Comparison of ENCODE assay signal across 19 cellular contexts in genomic region chr2:191362841-191363240, GRCh38.
"Had no signal": no experiment of that assay in that cellular context is flagged by ENCODE, and none has a peak within 500 bp of the region (broad histone marks: within the 10 kb centered on the region; RNA-seq: fewer than 3 reads in every experiment).

No MANE protein-coding gene starts in this region.

- H3K9me3 ChIP-seq: SJSA1 had no signal

- H3K27ac ChIP-seq: SJSA1, SK-N-MC had no signal

- H3K27me3 ChIP-seq: SJSA1 had no signal

- H3K4me3 ChIP-seq: SJSA1, SK-N-MC had no signal

- DNase-seq: NCI-H1048, NCI-H1105, NCI-H1417, NCI-H1436 treated with DMSO at 0.1 percent for 48 hours, NCI-H1694, NCI-H1930, NCI-H2081 treated with DMSO at 0.1 percent for 48 hours, NCI-H2171, NCI-H226, NCI-H446, NCI-H510A, NCI-H524 treated with DMSO at 0.1 percent for 48 hours, NCI-H69, NCI-H774, Right ventricle myocardium superior, RPMI8226, SIG-M5 had no signal

- H3K4me1 ChIP-seq: SJSA1 had no signal
